Comparison of ENCODE assay signal across 9 cellular contexts in the genomic region with DNA sequence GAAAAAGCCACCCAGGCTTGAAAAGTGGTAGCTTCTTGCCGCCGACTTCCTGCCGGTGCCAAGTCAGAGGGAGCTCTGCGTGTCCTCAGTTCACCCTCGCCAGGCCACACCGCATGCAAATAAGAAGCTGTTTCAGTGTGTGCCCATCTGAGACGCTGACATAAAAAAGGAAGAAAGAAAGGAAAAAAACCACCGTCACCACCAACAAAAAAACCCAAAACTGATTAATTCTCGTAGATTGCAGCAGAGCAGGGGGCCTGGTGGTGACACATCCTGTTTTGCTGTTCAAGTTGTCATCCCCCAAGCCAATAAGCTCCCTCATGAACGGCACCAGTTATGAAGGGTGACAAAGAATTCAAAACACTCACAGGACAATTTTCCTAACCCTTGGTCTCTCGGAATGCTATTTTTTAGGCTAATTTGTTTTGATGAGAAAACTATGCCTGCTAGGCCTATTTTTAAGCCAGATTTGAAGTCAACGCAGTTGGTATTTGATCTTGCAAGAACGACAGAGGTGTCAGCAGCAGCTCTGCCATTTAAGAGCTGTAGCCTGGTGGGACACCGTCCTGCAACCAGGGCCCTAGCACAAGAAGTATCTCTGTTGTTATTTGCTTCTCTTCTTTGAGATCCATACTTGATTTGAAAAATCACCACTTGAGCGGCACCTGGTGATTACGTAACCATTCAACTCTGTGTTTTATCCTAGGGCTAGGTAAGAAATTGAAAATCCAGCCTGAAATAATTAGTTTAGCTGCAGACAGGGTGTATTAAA.
DNase-seq lines count a peak whose midpoint lies in the region; ATAC-seq, FAIRE-seq and TF ChIP-seq lines count a peak whose summit lies in the region.
"Had no signal": no experiment of that assay in that cellular context is flagged by ENCODE, and none has a peak within 500 bp of the region (broad histone marks: within the 10 kb centered on the region; RNA-seq: fewer than 3 reads in every experiment).

No MANE protein-coding gene starts in this region.

- peak overlapping the region; percentile 96 for H3K27ac Mint-ChIP-seq in activated naive CD4-positive, alpha-beta T cell treated with anti-CD3 and anti-CD28 coated beads for 36 hours

- ATAC-seq in GM18861 (IDR thresholded peaks at IDR 0.05; ENCODE audit: unreplicated experiment) (peak; percentile 88), HG03060 (IDR thresholded peaks at IDR 0.05; ENCODE audit: low read depth, unreplicated experiment) (peak; percentile 89), HepG2 (no peak)
- ATAC-seq: body of pancreas had no signal

- no peak overlapping the region for H2AFZ ChIP-seq in HepG2 (ENCODE audit: low read length)

- H3K27ac ChIP-seq in SK-N-MC (peak overlapping the region; percentile 93), HepG2 (ENCODE audit: extremely low read length, insufficient read depth, low read length) (no peak overlapping the region)

- H3K27me3 ChIP-seq in HepG2 (ENCODE audit: control insufficient read depth in 1 of 2, insufficient read depth in 2 of 2, low read length in 2 of 2) = peaks cover 0 to 15% of the 10 kb centered on the region in 2 experiments; a peak in 3 of 5 replicates
- H3K27me3 ChIP-seq: body of pancreas had no signal

- peaks cover 3% of the 10 kb centered on the region for H3K9me3 Mint-ChIP-seq in activated naive CD4-positive, alpha-beta T cell treated with anti-CD3 and anti-CD28 coated beads for 36 hours

- H4K20me1 ChIP-seq in HepG2 (ENCODE audit: insufficient read depth, low read length) = no peaks in the 10 kb centered on the region

- DNase-seq in SK-N-MC (ENCODE audit: low read depth, low spot score) = no peak
- DNase-seq in activated naive CD4-positive, alpha-beta T cell treated with anti-CD3 and anti-CD28 coated beads for 36 hours = peak; percentile 94
- no peak for DNase-seq in HepG2 (ENCODE audit: low spot score)
- DNase-seq in stimulated activated CD8-positive, alpha-beta memory T cell treated with anti-CD3 and anti-CD28 coated beads, Interleukin-15, amount 100 ng/mL, for 4 hours (ENCODE audit: low read depth in 2 of 2) = peak; percentile 58 to 64
- DNase-seq in cerebellar nuclear complex (lab: John Stamatoyannopoulos, UW) = no peak
- DNase-seq in NCI-H748 (lab: John Stamatoyannopoulos, UW; ENCODE audit: unreplicated experiment) = no peak

- TF ChIP-seq EP300 in HepG2 (IDR thresholded peaks at IDR 0.05; ENCODE audit: low read depth in 2 of 2, low read length in 2 of 2) = no peak
- no peak for TF ChIP-seq EP300 in HepG2 (CRISPR knock-in tag; IDR thresholded peaks at IDR 0.05; ENCODE audit: borderline replicate concordance)

- FAIRE-seq in HepG2 (lab: Jason Lieb, UNC) = no peak

- H3K36me3 Mint-ChIP-seq in activated naive CD4-positive, alpha-beta T cell treated with anti-CD3 and anti-CD28 coated beads for 36 hours (ENCODE audit: low read depth) = peaks cover 4% of the 10 kb centered on the region

- no peak for TF ChIP-seq RAD21 in HepG2 (CRISPR knock-in tag; IDR thresholded peaks at IDR 0.05)

- H3K9ac ChIP-seq in SK-N-MC (ENCODE audit: insufficient read length) (peak overlapping the region; percentile 41), HepG2 (ENCODE audit: insufficient read depth, low read depth, low read length) (no peak overlapping the region)

- no peak for TF ChIP-seq CTCF in HepG2 (CRISPR knock-in tag; IDR thresholded peaks at IDR 0.05)

- in situ Hi-C loops in HepG2 (cut with HindIII; ENCODE audit: extremely low pct_ligation_motif_present, low pct_unique_long_range_greater_than_20kb) = no loop called here

- H3K4me2 ChIP-seq in HepG2 (ENCODE audit: low read depth, low read length) = no peak overlapping the region

- peak overlapping the region; percentile 61 for H3K4me3 ChIP-seq in SK-N-MC
- H3K4me3 ChIP-seq in HepG2 (replicated peaks in 1 of 3; ENCODE audit: insufficient read depth in 1 of 3, low read depth in 2 of 3, low read length in 3 of 3) = no peak overlapping the region
- H3K4me3 ChIP-seq: body of pancreas had no signal

- POLR2A ChIA-PET in HepG2 (lab: Yijun Ruan, JAX) = no interaction called here

- H3K4me1 ChIP-seq in HepG2 (ENCODE audit: insufficient read depth, low read length) = peaks cover 1% of the 10 kb centered on the region; the same call in 1 of the 2 replicates

- H3K4me3 Mint-ChIP-seq in activated naive CD4-positive, alpha-beta T cell treated with anti-CD3 and anti-CD28 coated beads for 36 hours = peak overlapping the region; percentile 63

- no peak for TF ChIP-seq POLR2A in HepG2 (IDR thresholded peaks at IDR 0.05; ENCODE audit: insufficient read depth in 1 of 2, low read depth in 2 of 2, low read length in 2 of 2)

- H3K36me3 ChIP-seq in SK-N-MC (ENCODE audit: insufficient read depth, low read length) = no peaks in the 10 kb centered on the region
- H3K36me3 ChIP-seq in HepG2 (replicated peaks in 1 of 2; ENCODE audit: control insufficient read depth in 1 of 2, insufficient read depth in 2 of 2, low read length in 2 of 2) = no peaks in the 10 kb centered on the region

- no TSS peak for BruUV-seq in HepG2 (replicated peaks; lab: Mats Ljungman, UMichigan)

- no peaks in the 10 kb centered on the region for H3K79me2 ChIP-seq in HepG2 (ENCODE audit: insufficient read depth, low read length)

- WGBS in HepG2 (ENCODE audit: low lambda C conversion rate) = 46% methylated on average over 16 of the region's 16 CpGs

- H3K27me3 Mint-ChIP-seq in activated naive CD4-positive, alpha-beta T cell treated with anti-CD3 and anti-CD28 coated beads for 36 hours (ENCODE audit: low read depth) = no peaks in the 10 kb centered on the region

- H3K4me1 Mint-ChIP-seq in activated naive CD4-positive, alpha-beta T cell treated with anti-CD3 and anti-CD28 coated beads for 36 hours (ENCODE audit: low read depth) = peaks cover 58% of the 10 kb centered on the region

- H3K9me3 ChIP-seq in SK-N-MC (ENCODE audit: low read depth, low read length) (no peaks in the 10 kb centered on the region), HepG2 (ENCODE audit: low read length) (no peaks in the 10 kb centered on the region)
- H3K9me3 ChIP-seq: body of pancreas had no signal

- intact Hi-C loops in activated naive CD4-positive, alpha-beta T cell treated with anti-CD3 and anti-CD28 coated beads for 36 hours (cut with micrococcal nuclease) = loop anchor here (1.0 to 2.0 kb wide), 10 partner anchors 34 to 295 kb away; partner anchors contain the start of gene PFKFB3
- intact Hi-C loops in HepG2 (cut with micrococcal nuclease; ENCODE audit: unreplicated experiment) = no loop called here

- CTCF ChIA-PET in activated naive CD4-positive, alpha-beta T cell treated with anti-CD3 and anti-CD28 coated beads for 36 hours (lab: Charles Lee) = interaction anchor here (0.6 to 4.9 kb wide), 12 partner anchors 19 to 1055 kb away, joined by 3 to 33 read pairs (median 4); partner anchors contain the start of gene PFKFB3
- CTCF ChIA-PET in HepG2 (lab: Yijun Ruan, JAX; ENCODE audit: low intra/inter-chr PET ratio, low total read pairs) = no interaction called here

TF ChIP-seq in HepG2, 621 proteins besides CTCF, POLR2A, EP300 and RAD21:
- TF ChIP-seq POLR2AphosphoS2 (IDR thresholded peaks at IDR 0.05; ENCODE audit: low read depth, low read length) (no peak), XBP1 (CRISPR knock-in tag; IDR thresholded peaks at IDR 0.05) (no peak), HCFC1 (IDR thresholded peaks at IDR 0.05; ENCODE audit: low read depth, low read length) (no peak), CEBPB (IDR thresholded peaks at IDR 0.05; ENCODE audit: borderline replicate concordance, low read depth, low read length) (peak; percentile 61), MYNN (CRISPR knock-in tag; IDR thresholded peaks at IDR 0.05; ENCODE audit: low read depth) (no peak)

Comparison
In these comparisons a context has a peak if more than half of its experiments do, and no peak if none do; other contexts are left out.
1. DNase-seq: peak in activated naive CD4-positive, alpha-beta T cell treated with anti-CD3 and anti-CD28 coated beads for 36 hours (single experiment) and stimulated activated CD8-positive, alpha-beta memory T cell treated with anti-CD3 and anti-CD28 coated beads, Interleukin-15, amount 100 ng/mL, for 4 hours (2 of 2); none in SK-N-MC (single experiment), HepG2 (single experiment), cerebellar nuclear complex (0 of 2) and NCI-H748 (single experiment).